ENCODE assay signal across 14 cellular contexts in the genomic region with DNA sequence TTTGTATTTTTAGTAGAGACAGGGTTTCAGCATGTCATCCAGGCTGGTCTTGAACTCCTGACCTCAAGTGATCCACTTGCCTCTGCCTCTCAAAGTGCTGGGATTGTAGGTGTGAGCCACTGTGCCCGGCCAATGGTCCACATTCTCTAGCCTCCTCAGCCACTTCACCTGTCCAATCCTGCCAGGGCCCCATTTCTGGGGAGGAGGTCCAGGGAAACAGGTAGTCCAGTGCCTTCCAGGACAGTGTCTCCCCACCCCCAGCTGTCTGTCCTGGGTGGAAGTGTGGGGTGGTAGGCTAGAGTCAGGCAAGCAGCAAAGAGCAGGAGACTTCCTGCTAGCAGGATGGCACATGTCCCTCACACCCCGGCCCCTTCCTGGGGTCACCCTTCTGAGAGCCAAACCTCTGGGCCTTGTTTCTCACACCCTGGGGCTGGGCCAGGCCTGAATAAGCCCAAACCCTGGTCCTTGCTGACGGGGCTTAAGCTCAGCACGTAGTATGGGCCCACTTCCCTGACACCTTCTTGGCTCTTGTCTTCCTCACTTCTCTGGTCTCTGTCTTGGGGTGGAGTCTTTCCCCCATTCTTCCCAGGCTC. TPM values are rescaled to one million over a fixed set of nuclear protein-coding genes. Genes with fewer than 3 reads are reported as not detected.
DNase-seq lines count a peak whose midpoint lies in the region; ATAC-seq and TF ChIP-seq lines count a peak whose summit lies in the region.
"Had no signal": no experiment of that assay in that cellular context is flagged by ENCODE, and none has a peak within 500 bp of the region (broad histone marks: within the 10 kb centered on the region; RNA-seq: fewer than 3 reads in every experiment).

No MANE protein-coding gene starts in this region.

- H3K9me2 ChIP-seq in SK-N-SH, result no peaks in the 10 kb centered on the region

- H3F3A ChIP-seq in SK-N-SH (replicated peaks; ENCODE audit: insufficient read depth), result peaks cover 53% of the 10 kb centered on the region

- H2BK5ac ChIP-seq in H9 (ENCODE audit: insufficient read length, low read length), result no peak overlapping the region

- no peak overlapping the region for H4K5ac ChIP-seq in H9 (ENCODE audit: insufficient read length, low read depth, low read length)

- H3K4me1 ChIP-seq in SK-N-SH (ENCODE audit: control insufficient read depth in 1 of 2, insufficient read depth in 2 of 2, low read depth in 1 of 2, low read length in 1 of 2), result peaks cover 33 to 54% of the 10 kb centered on the region in 2 experiments; a peak in 3 of 4 replicates
- peaks cover 31 to 78% (median 65%) of the 10 kb centered on the region in 5 donors for H3K4me1 ChIP-seq in subcutaneous abdominal adipose tissue (ENCODE audit: control insufficient read depth in 5 of 5, insufficient read depth in 5 of 5, low read length in 5 of 5)
- peaks cover 11% of the 10 kb centered on the region; the same call in 1 of the 2 replicates for H3K4me1 ChIP-seq in H9 (ENCODE audit: insufficient read depth, low read length)

- 89% methylated on average over 3 of the region's 4 CpGs for WGBS in SK-N-SH (ENCODE audit: low lambda C conversion rate)
- WGBS in H9 (ENCODE audit: extremely low coverage, insufficient read length, low lambda C conversion rate), result no CpG with 5 or more reads among the region's 4 CpGs

- no peaks in the 10 kb centered on the region for H4K20me1 ChIP-seq in SK-N-SH (ENCODE audit: insufficient read depth)
- H4K20me1 ChIP-seq in H9 (ENCODE audit: control insufficient read depth, insufficient read depth, insufficient read length), result peaks cover 3% of the 10 kb centered on the region

- H3K27ac ChIP-seq in SK-N-SH (ENCODE audit: low read depth in 2 of 2, low read length in 1 of 2) (peak overlapping the region in 1 of 2 experiments; percentile 96; a peak in 2 of 4 replicates), subcutaneous abdominal adipose tissue (ENCODE audit: low read depth, low read length) (peak overlapping the region; percentile 89), H9 (ENCODE audit: insufficient read length, low read depth, low read length) (no peak overlapping the region)
- H3K27ac ChIP-seq: neural progenitor cell had no signal

- H2AFZ ChIP-seq in SK-N-SH (ENCODE audit: low read depth) (no peak overlapping the region), H9 (ENCODE audit: low read length) (no peak overlapping the region)
- H2AFZ ChIP-seq: neural progenitor cell had no signal

- H3K23me2 ChIP-seq in H9 (ENCODE audit: insufficient read length, low read depth, low read length, poor library complexity, severe bottlenecking), result peaks cover 15% of the 10 kb centered on the region

- H3K9me3 ChIP-seq in SK-N-SH (no peaks in the 10 kb centered on the region), subcutaneous abdominal adipose tissue (ENCODE audit: control insufficient read depth in 5 of 5, low read length in 5 of 5) (no peaks in the 10 kb centered on the region), H9 (ENCODE audit: control insufficient read depth, low read depth, low read length) (no peaks in the 10 kb centered on the region)

- no peak overlapping the region for H3K14ac ChIP-seq in H9 (ENCODE audit: insufficient read depth, low read length)

- H3K4ac ChIP-seq in H9 (ENCODE audit: low read depth, low read length), result no peak overlapping the region

- no peak overlapping the region for H3K4me3 Mint-ChIP-seq in activated naive CD8-positive, alpha-beta T cell treated with anti-CD3 and anti-CD28 coated beads for 36 hours
- no peak overlapping the region for H3K4me3 Mint-ChIP-seq in H9
- H3K4me3 Mint-ChIP-seq: neural progenitor cell had no signal

- TF ChIP-seq RAD21 in SK-N-SH (IDR thresholded peaks at IDR 0.05; ENCODE audit: low read length), result no peak

- no peak for ATAC-seq in SK-N-SH treated with all-trans-retinoic acid at 6 μM for 48 hours

- H3K27me3 ChIP-seq in SK-N-SH (ENCODE audit: insufficient read depth) (no peaks in the 10 kb centered on the region), subcutaneous abdominal adipose tissue (ENCODE audit: control insufficient read depth in 5 of 5, insufficient read depth in 4 of 5, low read length in 5 of 5) (no peaks in the 10 kb centered on the region), H9 (ENCODE audit: insufficient read depth, low read length) (no peaks in the 10 kb centered on the region)

- H3K4me2 ChIP-seq in SK-N-SH (peak overlapping the region; percentile 59), H9 (ENCODE audit: insufficient read depth, insufficient read length, low read length) (no peak overlapping the region)
- H3K4me2 ChIP-seq: neural progenitor cell had no signal

- H3K9ac ChIP-seq in SK-N-SH (peak overlapping the region; percentile 67), subcutaneous abdominal adipose tissue (ENCODE audit: low read length in 5 of 5) (peak overlapping the region in 2 of 5 donors; percentile 15 to 48), H9 (ENCODE audit: extremely low read depth, insufficient read length, low read length) (no peak overlapping the region)
- H3K9ac ChIP-seq: neural progenitor cell had no signal

- no peak overlapping the region for H2BK15ac ChIP-seq in H9 (ENCODE audit: low read depth, low read length)

- peaks cover 38% of the 10 kb centered on the region for H3K4me1 Mint-ChIP-seq in activated naive CD8-positive, alpha-beta T cell treated with anti-CD3 and anti-CD28 coated beads for 36 hours
- H3K4me1 Mint-ChIP-seq in H9, result peaks cover 21 to 31% of the 10 kb centered on the region in 2 experiments

- H2BK20ac ChIP-seq in H9 (ENCODE audit: low read depth, low read length, poor library complexity, severe bottlenecking), result no peak overlapping the region

- no peak overlapping the region for H3T11ph ChIP-seq in H9 (ENCODE audit: low read length)

- DNase-seq in SK-N-SH (no peak), islet precursor cell (peak; percentile 48), H9 (no peak), NCI-H2196 treated with DMSO at 0.1 percent for 48 hours (lab: John Stamatoyannopoulos, UW; ENCODE audit: unreplicated experiment) (no peak), NCI-H748 treated with DMSO at 0.1 percent for 48 hours (lab: John Stamatoyannopoulos, UW) (no peak)
- no peak for DNase-seq in activated naive CD8-positive, alpha-beta T cell treated with anti-CD3 and anti-CD28 coated beads for 36 hours
- DNase-seq: cortex of kidney, GDM1, hippocampal formation, NCI-H1930 had no signal

- no peak overlapping the region for H3K56ac ChIP-seq in H9 (ENCODE audit: insufficient read length, low read depth, low read length)

- POLR2A ChIA-PET in SK-N-SH (lab: Yijun Ruan, JAX), result no interaction called here

- H3K79me1 ChIP-seq in H9 (ENCODE audit: insufficient read depth, low read depth, low read length, poor library complexity, severe bottlenecking), result peaks cover 4% of the 10 kb centered on the region

- CTCF ChIA-PET in SK-N-SH (lab: Yijun Ruan, JAX), result no interaction called here

- peaks cover 16% of the 10 kb centered on the region for H3K36me3 Mint-ChIP-seq in activated naive CD8-positive, alpha-beta T cell treated with anti-CD3 and anti-CD28 coated beads for 36 hours
- H3K36me3 Mint-ChIP-seq in H9 (ENCODE audit: insufficient read depth in 1 of 3, low read depth in 3 of 3), result peaks cover 6 to 27% (median 16%) of the 10 kb centered on the region in 3 experiments; a peak in 6 of 7 replicates
- H3K36me3 Mint-ChIP-seq: neural progenitor cell had no signal

- H3K4me3 ChIP-seq in SK-N-SH (ENCODE audit: low read depth in 2 of 2, low read length in 1 of 2), result no peak overlapping the region
- no peak overlapping the region for H3K4me3 ChIP-seq in subcutaneous abdominal adipose tissue (ENCODE audit: low read depth in 1 of 5, low read length in 5 of 5)
- H3K4me3 ChIP-seq: neural progenitor cell had no signal

- no peak overlapping the region for H2BK12ac ChIP-seq in H9 (ENCODE audit: insufficient read length, low read depth, low read length)

- peak overlapping the region; percentile 65 for H3K27ac Mint-ChIP-seq in activated naive CD8-positive, alpha-beta T cell treated with anti-CD3 and anti-CD28 coated beads for 36 hours
- peak overlapping the region in 1 of 3 experiments; percentile 44; a peak in 2 of 7 replicates for H3K27ac Mint-ChIP-seq in H9
- H3K27ac Mint-ChIP-seq: neural progenitor cell had no signal

- H3K9me3 Mint-ChIP-seq in activated naive CD8-positive, alpha-beta T cell treated with anti-CD3 and anti-CD28 coated beads for 36 hours, result no peaks in the 10 kb centered on the region
- no peaks in the 10 kb centered on the region for H3K9me3 Mint-ChIP-seq in H9
- H3K9me3 Mint-ChIP-seq: neural progenitor cell had no signal

- H2BK120ac ChIP-seq in H9 (ENCODE audit: low read depth, low read length, poor library complexity, severe bottlenecking), result no peak overlapping the region

- TF ChIP-seq CTCF in SK-N-SH (IDR thresholded peaks at IDR 0.05), result no peak
- no peak for TF ChIP-seq CTCF in H9 (conservative IDR thresholded peaks at IDR 0.05)

- peaks cover 19 to 23% of the 10 kb centered on the region in 2 experiments for H3K36me3 ChIP-seq in SK-N-SH (replicated peaks in 1 of 2; ENCODE audit: control insufficient read depth in 1 of 2, insufficient read depth in 2 of 2, low read length in 1 of 2)
- peaks cover 0 to 29% (median 27%) of the 10 kb centered on the region in 5 donors for H3K36me3 ChIP-seq in subcutaneous abdominal adipose tissue (ENCODE audit: control insufficient read depth in 5 of 5, insufficient read depth in 5 of 5, low read length in 5 of 5)
- H3K36me3 ChIP-seq: neural progenitor cell had no signal

- no peak overlapping the region for H3K23ac ChIP-seq in H9 (ENCODE audit: insufficient read length, low read depth, low read length)

- H4K91ac ChIP-seq in H9 (ENCODE audit: insufficient read length, low read depth, low read length), result no peak overlapping the region

- H4K8ac ChIP-seq in H9 (replicated peaks; ENCODE audit: insufficient read length, low read depth, low read length), result no peak overlapping the region

- H3K79me2 ChIP-seq in SK-N-SH (ENCODE audit: insufficient read depth) (peaks cover 73% of the 10 kb centered on the region), H9 (ENCODE audit: insufficient read depth, low read length) (no peaks in the 10 kb centered on the region; the same call in 1 of the 2 replicates)

- H3K27me3 Mint-ChIP-seq in activated naive CD8-positive, alpha-beta T cell treated with anti-CD3 and anti-CD28 coated beads for 36 hours, result no peaks in the 10 kb centered on the region
- H3K27me3 Mint-ChIP-seq in H9 (ENCODE audit: low read depth), result no peaks in the 10 kb centered on the region; the same call in 1 of the 2 replicates

- TF ChIP-seq EP300 in SK-N-SH (IDR thresholded peaks at IDR 0.05; ENCODE audit: borderline replicate concordance in 1 of 2, low read depth in 1 of 2, low read length in 1 of 2), result no peak

- no peak overlapping the region for H3K18ac ChIP-seq in H9 (ENCODE audit: insufficient read length, low read depth, low read length)

- no peak overlapping the region for H2AK5ac ChIP-seq in H9 (ENCODE audit: insufficient read length, low read length)

RNA-seq across cellular contexts. Expression of a gene that starts 5.0 kb away (rescaled TPM):
- 53.2 and 70.9 TPM in 2 replicates for polyA plus RNA-seq in SK-N-SH (2012; rRNA removed)
- 17.6 and 25.5 TPM in 2 replicates for polyA plus RNA-seq in SK-N-SH (2012; cell fraction: cytosol; rRNA removed)
- 343 and 475 TPM in 2 replicates for polyA plus RNA-seq in SK-N-SH (2012; cell fraction: nucleus; rRNA removed)
- 10 to 100 TPM; 76.4 to 79.9 TPM for total RNA-seq in activated naive CD8-positive, alpha-beta T cell treated with anti-CD3 and anti-CD28 coated beads for 36 hours
- total RNA-seq in H9 (2021), result 67.0 and 70.7 TPM in 2 replicates

RNA-seq across cellular contexts. Expression of a gene that starts 6.5 kb away (rescaled TPM):
- 4.1 and 5.8 TPM in 2 replicates for polyA plus RNA-seq in SK-N-SH (2012; rRNA removed)
- 1.5 and 1.6 TPM in 2 replicates for polyA plus RNA-seq in SK-N-SH (2012; cell fraction: cytosol; rRNA removed)
- polyA plus RNA-seq in SK-N-SH (2012; cell fraction: nucleus; rRNA removed), result 29.9 and 31.6 TPM in 2 replicates
- total RNA-seq in activated naive CD8-positive, alpha-beta T cell treated with anti-CD3 and anti-CD28 coated beads for 36 hours, result 1 to 10 TPM; 5.8 to 6.1 TPM
- 7.5 and 9.1 TPM in 2 replicates for total RNA-seq in H9 (2021)

RNA-seq across cellular contexts. Expression of a gene that starts 15.3 kb away (rescaled TPM):
- 98.2 and 130 TPM in 2 replicates for polyA plus RNA-seq in SK-N-SH (2012; rRNA removed)
- polyA plus RNA-seq in SK-N-SH (2012; cell fraction: cytosol; rRNA removed), result 85.0 and 109 TPM in 2 replicates
- 101 TPM in 2 replicates for polyA plus RNA-seq in SK-N-SH (2012; cell fraction: nucleus; rRNA removed)
- total RNA-seq in activated naive CD8-positive, alpha-beta T cell treated with anti-CD3 and anti-CD28 coated beads for 36 hours, result 10 to 100 TPM; 46.5 to 48.6 TPM
- 42.6 and 43.3 TPM in 2 replicates for total RNA-seq in H9 (2021)

RNA-seq across cellular contexts. Expression of a gene that starts 37.1 kb away (rescaled TPM):
- 65.5 and 87.0 TPM in 2 replicates for polyA plus RNA-seq in SK-N-SH (2012; rRNA removed)
- polyA plus RNA-seq in SK-N-SH (2012; cell fraction: cytosol; rRNA removed), result 13.2 and 22.7 TPM in 2 replicates
- polyA plus RNA-seq in SK-N-SH (2012; cell fraction: nucleus; rRNA removed), result 417 and 427 TPM in 2 replicates
- 10 to 100 TPM; 30.8 to 37.0 TPM for total RNA-seq in activated naive CD8-positive, alpha-beta T cell treated with anti-CD3 and anti-CD28 coated beads for 36 hours
- total RNA-seq in H9 (2021), result 13.2 and 13.9 TPM in 2 replicates
- total RNA-seq: A172 had no signal

RNA-seq across cellular contexts. Expression of a gene that starts 43.3 kb away (rescaled TPM):
- 2.3 and 3.1 TPM in 2 replicates for polyA plus RNA-seq in SK-N-SH (2012; rRNA removed)
- 0.58 and 0.90 TPM in 2 replicates for polyA plus RNA-seq in SK-N-SH (2012; cell fraction: cytosol; rRNA removed)
- 20.1 and 23.3 TPM in 2 replicates for polyA plus RNA-seq in SK-N-SH (2012; cell fraction: nucleus; rRNA removed)
- total RNA-seq in activated naive CD8-positive, alpha-beta T cell treated with anti-CD3 and anti-CD28 coated beads for 36 hours, result 1 to 10 TPM; 4.3 to 4.5 TPM
- 8.6 and 9.1 TPM in 2 replicates for total RNA-seq in H9 (2021)
